ENCODE assay signal across 9 cellular contexts in genomic region chr5:180829711-180830110, GRCh38. TPM values are rescaled to one million over a fixed set of nuclear protein-coding genes. Genes with fewer than 3 reads are reported as not detected.
A peak's percentile ranks its signal among the peaks of the same experiment; 100 is the strongest.
DNase-seq lines count a peak whose midpoint lies in the region; ATAC-seq and TF ChIP-seq lines count a peak whose summit lies in the region.
"Had no signal": no experiment of that assay in that cellular context is flagged by ENCODE, and none has a peak within 500 bp of the region (broad histone marks: within the 10 kb centered on the region; RNA-seq: fewer than 3 reads in every experiment).

No MANE protein-coding gene starts in this region.

- peak overlapping the region; percentile 99 for H3K27ac Mint-ChIP-seq in activated CD4-positive, alpha-beta T cell treated with anti-CD3 and anti-CD28 coated beads for 36 hours
- H3K27ac Mint-ChIP-seq in activated T-helper 1 cell treated with anti-CD3 and anti-CD28 coated beads, Interleukin-12 subunit alpha, Interleukin-12 subunit beta, Interleukin-2, Interleukin-4 antibody, amounts not matched to agents 30 ng/mL and 10 ng/mL and 1 ng/mL, durations not matched to agents 14 hours and 24 hours and 36 hours = peak overlapping the region; percentile 99

- H3K4me1 ChIP-seq in left lung (peaks cover 19 to 69% of the 10 kb centered on the region in 2 donors), suprapubic skin (peaks cover 59% of the 10 kb centered on the region)

- DNase-seq in activated CD4-positive, alpha-beta T cell treated with anti-CD3 and anti-CD28 coated beads for 36 hours = no peak
- no peak for DNase-seq in activated CD4-positive, alpha-beta T cell treated with anti-CD3 and anti-CD28 coated beads for 48 hours
- no peak for DNase-seq in activated T-helper 1 cell treated with anti-CD3 and anti-CD28 coated beads, Interleukin-12 subunit alpha, Interleukin-12 subunit beta, Interleukin-2, Interleukin-4 antibody, amounts not matched to agents 30 ng/mL and 10 ng/mL and 1 ng/mL, durations not matched to agents 14 hours and 24 hours and 36 hours (ENCODE audit: low spot score)
- DNase-seq in left lung (no peak), suprapubic skin (ENCODE audit: low spot score in 2 of 2) (no peak), OCI-M1 (lab: John Stamatoyannopoulos, UW) (no peak), NCI-H510A (lab: John Stamatoyannopoulos, UW) (no peak)
- DNase-seq: ACHN had no signal

- no peak for TF ChIP-seq EP300 in suprapubic skin (IDR thresholded peaks at IDR 0.05)

- H3K4me3 Mint-ChIP-seq in activated CD4-positive, alpha-beta T cell treated with anti-CD3 and anti-CD28 coated beads for 36 hours = peak overlapping the region; percentile 100
- H3K4me3 Mint-ChIP-seq in activated T-helper 1 cell treated with anti-CD3 and anti-CD28 coated beads, Interleukin-12 subunit alpha, Interleukin-12 subunit beta, Interleukin-2, Interleukin-4 antibody, amounts not matched to agents 30 ng/mL and 10 ng/mL and 1 ng/mL, durations not matched to agents 14 hours and 24 hours and 36 hours = peak overlapping the region; percentile 91

- no peak for ATAC-seq in activated CD4-positive, alpha-beta T cell treated with anti-CD3 and anti-CD28 coated beads for 36 hours
- ATAC-seq in left lung (no peak), HG02870 (IDR thresholded peaks at IDR 0.05; ENCODE audit: unreplicated experiment) (no peak)

- CTCF ChIA-PET in activated CD4-positive, alpha-beta T cell treated with anti-CD3 and anti-CD28 coated beads for 36 hours (lab: Charles Lee) = interaction anchor here (0.6 to 2.5 kb wide), 8 partner anchors 8 to 497 kb away, joined by 3 to 20 read pairs (median 4); no protein-coding TSS in a partner anchor

- intact Hi-C loops in activated CD4-positive, alpha-beta T cell treated with anti-CD3 and anti-CD28 coated beads for 36 hours (cut with DNase I, micrococcal nuclease) = loop anchor here (5.0 to 10.0 kb wide), 2 partner anchors 45 to 413 kb away; partner anchors contain the start of gene RACK1 (in 1 of the 2)
- intact Hi-C loops in activated T-helper 1 cell treated with anti-CD3 and anti-CD28 coated beads, Interleukin-12 subunit alpha, Interleukin-12 subunit beta, Interleukin-2, Interleukin-4 antibody, amounts not matched to agents 30 ng/mL and 10 ng/mL and 1 ng/mL, durations not matched to agents 14 hours and 24 hours and 36 hours (cut with micrococcal nuclease) = loop anchor here (1.0 to 10.0 kb wide), 2 partner anchors 335 to 394 kb away; partner anchors contain the start of genes CNOT6 and TRIM41
- intact Hi-C loops in left lung (cut with DNase I) = no loop called here

- H3K9me3 ChIP-seq in left lung (no peaks in the 10 kb centered on the region), suprapubic skin (no peaks in the 10 kb centered on the region)

- TF ChIP-seq CTCF in left lung (IDR thresholded peaks at IDR 0.05) (no peak), suprapubic skin (IDR thresholded peaks at IDR 0.05) (no peak)

- H3K27ac ChIP-seq in left lung (peak overlapping the region; percentile 97 to 99), suprapubic skin (peak overlapping the region; percentile 97)

- POLR2A ChIA-PET in activated CD4-positive, alpha-beta T cell treated with anti-CD3 and anti-CD28 coated beads for 36 hours (lab: Charles Lee) = interaction anchor here (0.9 to 1.7 kb wide), 4 partner anchors 13 to 29 kb away, joined by 3 to 5 read pairs (median 4); no protein-coding TSS in a partner anchor

- no peaks in the 10 kb centered on the region for H3K27me3 ChIP-seq in left lung
- H3K27me3 ChIP-seq in suprapubic skin = no peaks in the 10 kb centered on the region

- H3K4me1 Mint-ChIP-seq in activated CD4-positive, alpha-beta T cell treated with anti-CD3 and anti-CD28 coated beads for 36 hours = peaks cover 58% of the 10 kb centered on the region
- H3K4me1 Mint-ChIP-seq in activated T-helper 1 cell treated with anti-CD3 and anti-CD28 coated beads, Interleukin-12 subunit alpha, Interleukin-12 subunit beta, Interleukin-2, Interleukin-4 antibody, amounts not matched to agents 30 ng/mL and 10 ng/mL and 1 ng/mL, durations not matched to agents 14 hours and 24 hours and 36 hours (ENCODE audit: low read depth) = peaks cover 33% of the 10 kb centered on the region

- no peak for TF ChIP-seq POLR2A in suprapubic skin (IDR thresholded peaks at IDR 0.05)

- no peaks in the 10 kb centered on the region for H3K27me3 Mint-ChIP-seq in activated CD4-positive, alpha-beta T cell treated with anti-CD3 and anti-CD28 coated beads for 36 hours
- H3K27me3 Mint-ChIP-seq in activated T-helper 1 cell treated with anti-CD3 and anti-CD28 coated beads, Interleukin-12 subunit alpha, Interleukin-12 subunit beta, Interleukin-2, Interleukin-4 antibody, amounts not matched to agents 30 ng/mL and 10 ng/mL and 1 ng/mL, durations not matched to agents 14 hours and 24 hours and 36 hours (ENCODE audit: insufficient read depth) = no peaks in the 10 kb centered on the region

- 96% methylated on average over 5 of the region's 5 CpGs for WGBS in suprapubic skin

- peaks cover 0 to 16% of the 10 kb centered on the region in 2 donors for H3K36me3 ChIP-seq in left lung
- peaks cover 9% of the 10 kb centered on the region for H3K36me3 ChIP-seq in suprapubic skin

- H3K36me3 Mint-ChIP-seq in activated CD4-positive, alpha-beta T cell treated with anti-CD3 and anti-CD28 coated beads for 36 hours (ENCODE audit: low read depth) = peaks cover 32% of the 10 kb centered on the region
- peaks cover 25% of the 10 kb centered on the region for H3K36me3 Mint-ChIP-seq in activated T-helper 1 cell treated with anti-CD3 and anti-CD28 coated beads, Interleukin-12 subunit alpha, Interleukin-12 subunit beta, Interleukin-2, Interleukin-4 antibody, amounts not matched to agents 30 ng/mL and 10 ng/mL and 1 ng/mL, durations not matched to agents 14 hours and 24 hours and 36 hours (ENCODE audit: low read depth)

- H3K4me3 ChIP-seq in left lung (peak overlapping the region; percentile 61 to 93), suprapubic skin (peak overlapping the region; percentile 76)

- peaks cover 6% of the 10 kb centered on the region for H3K9me3 Mint-ChIP-seq in activated CD4-positive, alpha-beta T cell treated with anti-CD3 and anti-CD28 coated beads for 36 hours (ENCODE audit: low read depth)
- H3K9me3 Mint-ChIP-seq in activated T-helper 1 cell treated with anti-CD3 and anti-CD28 coated beads, Interleukin-12 subunit alpha, Interleukin-12 subunit beta, Interleukin-2, Interleukin-4 antibody, amounts not matched to agents 30 ng/mL and 10 ng/mL and 1 ng/mL, durations not matched to agents 14 hours and 24 hours and 36 hours = peaks cover 10% of the 10 kb centered on the region

RNA-seq across cellular contexts. Expression of gene MGAT1, which starts 27.1 kb away (rescaled TPM):
- total RNA-seq in activated CD4-positive, alpha-beta T cell treated with anti-CD3 and anti-CD28 coated beads for 36 hours = 100 to 1,000 TPM in 1 of 2 experiments, 10 to 100 TPM in 1; 93.2 to 125 TPM
- 106 and 107 TPM in 2 replicates for total RNA-seq in activated T-helper 1 cell treated with anti-CD3 and anti-CD28 coated beads, Interleukin-12 subunit alpha, Interleukin-12 subunit beta, Interleukin-2, Interleukin-4 antibody, amounts not matched to agents 30 ng/mL and 10 ng/mL and 1 ng/mL, durations not matched to agents 14 hours and 24 hours and 36 hours
- total RNA-seq in left lung (100 to 1,000 TPM; 160 to 263 TPM), suprapubic skin (100 to 1,000 TPM; 122 to 137 (median 125) TPM)

RNA-seq across cellular contexts. Expression of gene ZFP62, which starts 31.4 kb away (rescaled TPM):
- 10 to 100 TPM; 30.3 to 31.8 TPM for total RNA-seq in activated CD4-positive, alpha-beta T cell treated with anti-CD3 and anti-CD28 coated beads for 36 hours
- 28.4 and 28.5 TPM in 2 replicates for total RNA-seq in activated T-helper 1 cell treated with anti-CD3 and anti-CD28 coated beads, Interleukin-12 subunit alpha, Interleukin-12 subunit beta, Interleukin-2, Interleukin-4 antibody, amounts not matched to agents 30 ng/mL and 10 ng/mL and 1 ng/mL, durations not matched to agents 14 hours and 24 hours and 36 hours
- total RNA-seq in left lung (10 to 100 TPM; 21.4 to 22.1 TPM), suprapubic skin (10 to 100 TPM; 35.5 to 41.1 (median 39.1) TPM)

Comparison
In these comparisons a context has a peak if more than half of its experiments do, and no peak if none do; other contexts are left out.
1. intact Hi-C loops: an anchor here in activated CD4-positive, alpha-beta T cell treated with anti-CD3 and anti-CD28 coated beads for 36 hours (5.0 to 10.0 kb wide) and activated T-helper 1 cell treated with anti-CD3 and anti-CD28 coated beads, Interleukin-12 subunit alpha, Interleukin-12 subunit beta, Interleukin-2, Interleukin-4 antibody, amounts not matched to agents 30 ng/mL and 10 ng/mL and 1 ng/mL, durations not matched to agents 14 hours and 24 hours and 36 hours (1.0 to 10.0 kb wide); none called in left lung.